8 cellular contexts compared by ENCODE assay signal in genomic region chr3:86774082-86774691, GRCh38.
DNase-seq lines count a peak whose midpoint lies in the region; ATAC-seq and TF ChIP-seq lines count a peak whose summit lies in the region.

No MANE protein-coding gene starts in this region.

- H3K9me2 ChIP-seq in hepatocyte (replicated peaks; ENCODE audit: insufficient read depth): no peaks in the 10 kb centered on the region

- H3K27ac Mint-ChIP-seq in stimulated activated memory B cell treated with anti-CD40 and anti-IgM and Interleukin-4, amounts not matched to agents 10 μg/mL and 1 μg/mL and 100 μg/mL, for 72 hours: no peak overlapping the region

- peak; percentile 80 for TF ChIP-seq CTCF in hepatocyte (IDR thresholded peaks at IDR 0.05; ENCODE audit: poor library complexity)

- H3K27me3 ChIP-seq in hepatocyte: no peaks in the 10 kb centered on the region

- no peak for ATAC-seq in activated T-cell treated with anti-CD3 and anti-CD28 coated beads, Interleukin-2, amount 50 U/mL, for 4 hours
- no peak for ATAC-seq in stimulated activated memory B cell treated with anti-CD40 and anti-IgM and Interleukin-4, amounts not matched to agents 10 μg/mL and 1 μg/mL and 100 μg/mL, for 72 hours

- H3K79me2 ChIP-seq in hepatocyte: no peaks in the 10 kb centered on the region

- H4K20me1 ChIP-seq in hepatocyte (ENCODE audit: insufficient read depth, poor library complexity, severe bottlenecking): no peaks in the 10 kb centered on the region

- no peak overlapping the region for H2AFZ ChIP-seq in hepatocyte

- DNase-seq in EL (peak; percentile 54), LHCN-M2 (ENCODE audit: low read depth) (peak; percentile 45), SKM-1 treated with dmso at 0.1 percent for 144 hours (lab: John Stamatoyannopoulos, UW; ENCODE audit: unreplicated experiment) (peak; percentile 32), hepatocyte (ENCODE audit: low spot score) (peak; percentile 52), foreskin melanocyte (no peak)
- DNase-seq in stimulated activated CD4-positive, alpha-beta T cell treated with anti-CD3 and anti-CD28 coated beads, Interleukin-2, amount 100 ng/mL, for 24 hours: no peak
- DNase-seq in activated T-cell treated with anti-CD3 and anti-CD28 coated beads, Interleukin-2, amount 50 U/mL, for 4 hours: no peak

- no peaks in the 10 kb centered on the region for H3K4me1 ChIP-seq in hepatocyte (ENCODE audit: insufficient read depth)

- no peak overlapping the region for H3K27ac ChIP-seq in hepatocyte

- no peaks in the 10 kb centered on the region for H3K9me3 ChIP-seq in hepatocyte (ENCODE audit: low read depth)

- H3K4me1 Mint-ChIP-seq in activated T-cell treated with anti-CD3 and anti-CD28 coated beads, Interleukin-2, amount 50 U/mL, for 4 hours (ENCODE audit: low read depth): no peaks in the 10 kb centered on the region
- H3K4me1 Mint-ChIP-seq in stimulated activated memory B cell treated with anti-CD40 and anti-IgM and Interleukin-4, amounts not matched to agents 10 μg/mL and 1 μg/mL and 100 μg/mL, for 72 hours: no peaks in the 10 kb centered on the region

- no peaks in the 10 kb centered on the region for H3K27me3 Mint-ChIP-seq in activated T-cell treated with anti-CD3 and anti-CD28 coated beads, Interleukin-2, amount 50 U/mL, for 4 hours (ENCODE audit: low read depth)
- no peaks in the 10 kb centered on the region for H3K27me3 Mint-ChIP-seq in stimulated activated memory B cell treated with anti-CD40 and anti-IgM and Interleukin-4, amounts not matched to agents 10 μg/mL and 1 μg/mL and 100 μg/mL, for 72 hours

- no peak overlapping the region for H3K4me3 ChIP-seq in hepatocyte

- no peaks in the 10 kb centered on the region for H3K36me3 Mint-ChIP-seq in activated T-cell treated with anti-CD3 and anti-CD28 coated beads, Interleukin-2, amount 50 U/mL, for 4 hours (ENCODE audit: insufficient read depth)
- no peaks in the 10 kb centered on the region for H3K36me3 Mint-ChIP-seq in stimulated activated memory B cell treated with anti-CD40 and anti-IgM and Interleukin-4, amounts not matched to agents 10 μg/mL and 1 μg/mL and 100 μg/mL, for 72 hours

- H3K4me2 ChIP-seq in hepatocyte: no peak overlapping the region

- no peaks in the 10 kb centered on the region for H3K9me3 Mint-ChIP-seq in activated T-cell treated with anti-CD3 and anti-CD28 coated beads, Interleukin-2, amount 50 U/mL, for 4 hours
- no peaks in the 10 kb centered on the region for H3K9me3 Mint-ChIP-seq in stimulated activated memory B cell treated with anti-CD40 and anti-IgM and Interleukin-4, amounts not matched to agents 10 μg/mL and 1 μg/mL and 100 μg/mL, for 72 hours

- H3K4me3 Mint-ChIP-seq in activated T-cell treated with anti-CD3 and anti-CD28 coated beads, Interleukin-2, amount 50 U/mL, for 4 hours: no peak overlapping the region
- H3K4me3 Mint-ChIP-seq in stimulated activated memory B cell treated with anti-CD40 and anti-IgM and Interleukin-4, amounts not matched to agents 10 μg/mL and 1 μg/mL and 100 μg/mL, for 72 hours: no peak overlapping the region

- H3K36me3 ChIP-seq in hepatocyte (replicated peaks; ENCODE audit: insufficient read depth, low read depth): no peaks in the 10 kb centered on the region

- 34% methylated on average over 3 of the region's 3 CpGs for WGBS in hepatocyte (ENCODE audit: low lambda C conversion rate, missing lambda C conversion rate)

Comparison
In these comparisons a context has a peak if more than half of its experiments do, and no peak if none do; other contexts are left out.
1. DNase-seq: peak in EL (single experiment), LHCN-M2 (single experiment), SKM-1 treated with dmso at 0.1 percent for 144 hours (single experiment) and hepatocyte (single experiment); none in stimulated activated CD4-positive, alpha-beta T cell treated with anti-CD3 and anti-CD28 coated beads, Interleukin-2, amount 100 ng/mL, for 24 hours (0 of 2), activated T-cell treated with anti-CD3 and anti-CD28 coated beads, Interleukin-2, amount 50 U/mL, for 4 hours (single experiment) and foreskin melanocyte (single experiment).